1 cellular context compared by ENCODE assay signal in the genomic region with DNA sequence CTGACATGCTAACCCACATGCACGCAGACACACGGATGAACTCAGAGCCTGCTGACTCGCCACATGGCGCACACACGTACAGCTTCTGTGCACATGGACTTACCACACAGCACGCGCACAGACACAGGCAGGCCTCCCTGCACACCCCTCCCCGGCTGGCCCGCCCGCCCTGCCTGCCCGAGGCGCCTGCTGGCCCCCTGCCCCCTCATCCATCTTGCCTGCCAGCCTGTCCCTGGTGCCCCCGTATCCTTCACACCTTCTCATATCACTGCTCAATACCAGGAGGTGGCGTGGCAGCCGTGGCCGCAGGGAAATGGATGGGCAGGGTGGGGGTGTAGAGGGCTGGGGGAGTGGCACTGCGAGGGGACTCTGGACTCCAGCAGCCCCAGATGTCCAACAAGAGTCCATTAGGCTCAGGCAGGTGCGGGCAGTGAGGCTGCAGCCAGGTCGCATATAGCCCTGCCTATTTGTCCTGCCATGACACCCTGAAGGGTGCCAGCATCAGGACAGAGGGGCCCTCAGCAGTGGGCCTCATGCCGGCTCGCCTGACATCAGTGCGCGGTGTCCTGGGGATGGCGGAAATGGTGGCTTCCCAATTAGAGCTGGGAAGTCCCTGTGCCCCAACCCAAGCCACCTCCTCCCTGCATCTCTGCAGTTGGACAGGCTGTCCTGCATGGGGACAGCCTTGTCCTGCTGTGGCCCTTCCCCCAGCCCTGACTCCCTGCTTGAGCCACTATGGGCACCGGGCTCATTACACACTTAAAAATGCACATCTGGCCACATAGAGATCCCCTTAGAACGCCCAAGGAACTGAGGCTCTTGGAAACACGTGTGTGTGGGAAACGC.
TF ChIP-seq lines count a peak whose summit lies in the region.

No MANE protein-coding gene starts in this region.

TF ChIP-seq in HepG2, 621 proteins besides CTCF, POLR2A, EP300 and RAD21 (continued from another document):
- TF ChIP-seq, protein P1, sequence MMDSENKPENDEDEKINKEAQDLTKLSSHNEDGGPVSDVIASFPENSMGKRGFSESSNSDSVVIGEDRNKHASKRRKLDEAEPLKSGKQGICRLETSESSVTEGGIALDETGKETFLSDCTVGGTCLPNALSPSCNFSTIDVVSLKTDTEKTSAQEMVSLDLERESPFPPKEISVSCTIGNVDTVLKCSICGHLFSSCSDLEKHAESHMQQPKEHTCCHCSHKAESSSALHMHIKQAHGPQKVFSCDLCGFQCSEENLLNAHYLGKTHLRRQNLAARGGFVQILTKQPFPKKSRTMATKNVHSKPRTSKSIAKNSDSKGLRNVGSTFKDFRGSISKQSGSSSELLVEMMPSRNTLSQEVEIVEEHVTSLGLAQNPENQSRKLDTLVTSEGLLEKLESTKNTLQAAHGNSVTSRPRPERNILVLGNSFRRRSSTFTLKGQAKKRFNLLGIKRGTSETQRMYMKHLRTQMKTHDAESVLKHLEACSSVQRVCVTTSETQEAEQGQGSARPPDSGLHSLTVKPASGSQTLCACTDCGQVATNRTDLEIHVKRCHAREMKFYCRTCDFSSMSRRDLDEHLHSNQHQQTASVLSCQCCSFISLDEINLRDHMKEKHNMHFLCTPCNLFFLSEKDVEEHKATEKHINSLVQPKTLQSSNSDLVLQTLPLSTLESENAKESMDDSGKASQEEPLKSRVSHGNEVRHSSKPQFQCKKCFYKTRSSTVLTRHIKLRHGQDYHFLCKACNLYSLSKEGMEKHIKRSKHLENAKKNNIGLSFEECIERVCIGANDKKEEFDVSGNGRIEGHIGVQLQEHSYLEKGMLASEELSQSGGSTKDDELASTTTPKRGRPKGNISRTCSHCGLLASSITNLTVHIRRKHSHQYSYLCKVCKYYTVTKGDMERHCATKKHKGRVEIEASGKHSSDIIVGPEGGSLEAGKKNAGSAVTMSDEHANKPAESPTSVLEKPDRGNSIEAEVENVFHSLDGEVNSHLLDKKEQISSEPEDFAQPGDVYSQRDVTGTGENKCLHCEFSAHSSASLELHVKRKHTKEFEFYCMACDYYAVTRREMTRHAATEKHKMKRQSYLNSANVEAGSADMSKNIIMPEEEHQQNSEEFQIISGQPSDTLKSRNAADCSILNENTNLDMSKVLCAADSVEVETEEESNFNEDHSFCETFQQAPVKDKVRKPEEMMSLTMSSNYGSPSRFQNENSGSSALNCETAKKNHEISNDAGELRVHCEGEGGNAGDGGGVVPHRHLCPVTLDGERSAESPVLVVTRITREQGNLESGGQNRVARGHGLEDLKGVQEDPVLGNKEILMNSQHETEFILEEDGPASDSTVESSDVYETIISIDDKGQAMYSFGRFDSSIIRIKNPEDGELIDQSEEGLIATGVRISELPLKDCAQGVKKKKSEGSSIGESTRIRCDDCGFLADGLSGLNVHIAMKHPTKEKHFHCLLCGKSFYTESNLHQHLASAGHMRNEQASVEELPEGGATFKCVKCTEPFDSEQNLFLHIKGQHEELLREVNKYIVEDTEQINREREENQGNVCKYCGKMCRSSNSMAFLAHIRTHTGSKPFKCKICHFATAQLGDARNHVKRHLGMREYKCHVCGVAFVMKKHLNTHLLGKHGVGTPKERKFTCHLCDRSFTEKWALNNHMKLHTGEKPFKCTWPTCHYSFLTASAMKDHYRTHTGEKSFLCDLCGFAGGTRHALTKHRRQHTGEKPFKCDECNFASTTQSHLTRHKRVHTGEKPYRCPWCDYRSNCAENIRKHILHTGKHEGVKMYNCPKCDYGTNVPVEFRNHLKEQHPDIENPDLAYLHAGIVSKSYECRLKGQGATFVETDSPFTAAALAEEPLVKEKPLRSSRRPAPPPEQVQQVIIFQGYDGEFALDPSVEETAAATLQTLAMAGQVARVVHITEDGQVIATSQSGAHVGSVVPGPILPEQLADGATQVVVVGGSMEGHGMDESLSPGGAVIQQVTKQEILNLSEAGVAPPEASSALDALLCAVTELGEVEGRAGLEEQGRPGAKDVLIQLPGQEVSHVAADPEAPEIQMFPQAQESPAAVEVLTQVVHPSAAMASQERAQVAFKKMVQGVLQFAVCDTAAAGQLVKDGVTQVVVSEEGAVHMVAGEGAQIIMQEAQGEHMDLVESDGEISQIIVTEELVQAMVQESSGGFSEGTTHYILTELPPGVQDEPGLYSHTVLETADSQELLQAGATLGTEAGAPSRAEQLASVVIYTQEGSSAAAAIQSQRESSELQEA (CRISPR knock-in tag; IDR thresholded peaks at IDR 0.05; ENCODE audit: not compliant biosample characterization) = no peak
- TF ChIP-seq, protein P2, sequence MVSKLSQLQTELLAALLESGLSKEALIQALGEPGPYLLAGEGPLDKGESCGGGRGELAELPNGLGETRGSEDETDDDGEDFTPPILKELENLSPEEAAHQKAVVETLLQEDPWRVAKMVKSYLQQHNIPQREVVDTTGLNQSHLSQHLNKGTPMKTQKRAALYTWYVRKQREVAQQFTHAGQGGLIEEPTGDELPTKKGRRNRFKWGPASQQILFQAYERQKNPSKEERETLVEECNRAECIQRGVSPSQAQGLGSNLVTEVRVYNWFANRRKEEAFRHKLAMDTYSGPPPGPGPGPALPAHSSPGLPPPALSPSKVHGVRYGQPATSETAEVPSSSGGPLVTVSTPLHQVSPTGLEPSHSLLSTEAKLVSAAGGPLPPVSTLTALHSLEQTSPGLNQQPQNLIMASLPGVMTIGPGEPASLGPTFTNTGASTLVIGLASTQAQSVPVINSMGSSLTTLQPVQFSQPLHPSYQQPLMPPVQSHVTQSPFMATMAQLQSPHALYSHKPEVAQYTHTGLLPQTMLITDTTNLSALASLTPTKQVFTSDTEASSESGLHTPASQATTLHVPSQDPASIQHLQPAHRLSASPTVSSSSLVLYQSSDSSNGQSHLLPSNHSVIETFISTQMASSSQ (IDR thresholded peaks at IDR 0.05; ENCODE audit: low read depth) = no peak
- TF ChIP-seq, protein P2 (CRISPR knock-in tag; IDR thresholded peaks at IDR 0.05; ENCODE audit: borderline replicate concordance) = no peak
- TF ChIP-seq HOXD1 (CRISPR knock-in tag; IDR thresholded peaks at IDR 0.05) (no peak), RORA (CRISPR knock-in tag; IDR thresholded peaks at IDR 0.05) (no peak), ZNF781 (CRISPR knock-in tag; IDR thresholded peaks at IDR 0.05; ENCODE audit: borderline replicate concordance, not compliant biosample characterization) (no peak), HNRNPL (IDR thresholded peaks at IDR 0.05; ENCODE audit: low read depth, low read length) (0 out of 2 replicates have a peak, but pooled peaks have one; percentile 48), ZNF20 (CRISPR knock-in tag; IDR thresholded peaks at IDR 0.05) (no peak), RBFOX2 (IDR thresholded peaks at IDR 0.05; ENCODE audit: low read depth, low read length) (no peak), ZNF772 (CRISPR knock-in tag; IDR thresholded peaks at IDR 0.05) (no peak)
- TF ChIP-seq, protein P3, sequence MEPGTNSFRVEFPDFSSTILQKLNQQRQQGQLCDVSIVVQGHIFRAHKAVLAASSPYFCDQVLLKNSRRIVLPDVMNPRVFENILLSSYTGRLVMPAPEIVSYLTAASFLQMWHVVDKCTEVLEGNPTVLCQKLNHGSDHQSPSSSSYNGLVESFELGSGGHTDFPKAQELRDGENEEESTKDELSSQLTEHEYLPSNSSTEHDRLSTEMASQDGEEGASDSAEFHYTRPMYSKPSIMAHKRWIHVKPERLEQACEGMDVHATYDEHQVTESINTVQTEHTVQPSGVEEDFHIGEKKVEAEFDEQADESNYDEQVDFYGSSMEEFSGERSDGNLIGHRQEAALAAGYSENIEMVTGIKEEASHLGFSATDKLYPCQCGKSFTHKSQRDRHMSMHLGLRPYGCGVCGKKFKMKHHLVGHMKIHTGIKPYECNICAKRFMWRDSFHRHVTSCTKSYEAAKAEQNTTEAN (CRISPR knock-in tag; conservative IDR thresholded peaks at IDR 0.05) = no peak
